In genomic region chr1:94716966-94717365, GRCh38 we compare ENCODE assay signal across 18 cellular contexts.
DNase-seq lines count a peak whose midpoint lies in the region; ATAC-seq lines count a peak whose summit lies in the region.
"Had no signal": no experiment of that assay in that cellular context is flagged by ENCODE, and none has a peak within 500 bp of the region (broad histone marks: within the 10 kb centered on the region; RNA-seq: fewer than 3 reads in every experiment).

No MANE protein-coding gene starts in this region.

- H3K4me3 ChIP-seq in SK-N-MC (no peak overlapping the region), mesenchymal stem cell (ENCODE audit: insufficient read depth in 1 of 2, low read depth in 1 of 2, low read length in 2 of 2) (no peak overlapping the region)
- H3K4me3 ChIP-seq: GM12878, HAP-1 had no signal

- H3K9ac ChIP-seq in SK-N-MC (ENCODE audit: insufficient read length) (no peak overlapping the region), mesenchymal stem cell (ENCODE audit: low read length) (no peak overlapping the region)
- H3K9ac ChIP-seq: SK-N-SH had no signal

- H3K36me3 ChIP-seq in SK-N-MC (ENCODE audit: insufficient read depth, low read length) (no peaks in the 10 kb centered on the region), mesenchymal stem cell (ENCODE audit: control insufficient read depth in 1 of 2, insufficient read depth in 2 of 2, low read depth in 1 of 2, low read length in 2 of 2) (no peaks in the 10 kb centered on the region)
- H3K36me3 ChIP-seq: HAP-1 had no signal

- no peak overlapping the region for H3K18ac ChIP-seq in mesenchymal stem cell (ENCODE audit: low read depth in 1 of 2, low read length in 2 of 2)

- H2AK5ac ChIP-seq in mesenchymal stem cell (ENCODE audit: low read length, severe bottlenecking): no peak overlapping the region

- H2BK5ac ChIP-seq in mesenchymal stem cell (ENCODE audit: low read depth, low read length, poor library complexity, severe bottlenecking): no peak overlapping the region

- no peak overlapping the region for H2BK12ac ChIP-seq in mesenchymal stem cell (ENCODE audit: low read length in 2 of 2)

- no peak overlapping the region for H3K4ac ChIP-seq in mesenchymal stem cell (ENCODE audit: low read depth in 1 of 2, low read length in 2 of 2)

- H3K4me1 ChIP-seq in mesenchymal stem cell (ENCODE audit: control insufficient read depth, insufficient read depth, low read depth, low read length): peaks cover 12% of the 10 kb centered on the region
- H3K4me1 ChIP-seq: HAP-1 had no signal

- DNase-seq in CD1c-positive myeloid dendritic cell (ENCODE audit: extremely low spot score): peak; percentile 19
- DNase-seq in Kasumi-1 (lab: John Stamatoyannopoulos, UW): peak; percentile 10 to 14
- DNase-seq in SK-N-MC (ENCODE audit: low read depth, low spot score): no peak
- DNase-seq in mesenchymal stem cell: peak; percentile 76
- no peak for DNase-seq in kidney tubule cell (ENCODE audit: low spot score)
- DNase-seq: C1 segment of cervical spinal cord, COR-L47, DMS53, NCI-H1105 treated with DMSO at 0.1 percent for 48 hours, NCI-H2029, NCI-H510A, NCI-H82, RPMI8226, SK-N-SH had no signal

- ATAC-seq in HG02642 (IDR thresholded peaks at IDR 0.05; ENCODE audit: poor library complexity, unreplicated experiment): no peak
- ATAC-seq in HG03432 (IDR thresholded peaks at IDR 0.05; ENCODE audit: unreplicated experiment): no peak
- ATAC-seq: GM12878 had no signal

- no peak overlapping the region for H4K8ac ChIP-seq in mesenchymal stem cell (ENCODE audit: low read length)

- H3K27me3 ChIP-seq in mesenchymal stem cell (ENCODE audit: control insufficient read depth in 1 of 2, insufficient read depth in 1 of 2, low read length in 2 of 2): no peaks in the 10 kb centered on the region

- H3K27ac ChIP-seq in SK-N-MC (peak overlapping the region; percentile 44), mesenchymal stem cell (ENCODE audit: low read length, poor library complexity, severe bottlenecking) (no peak overlapping the region)

- H3K4me2 ChIP-seq in mesenchymal stem cell (ENCODE audit: low read length, poor library complexity, severe bottlenecking): no peak overlapping the region
- H3K4me2 ChIP-seq: SK-N-SH had no signal

- H3K9me3 ChIP-seq in SK-N-MC (ENCODE audit: low read depth, low read length) (no peaks in the 10 kb centered on the region), mesenchymal stem cell (ENCODE audit: control insufficient read depth, low read length) (no peaks in the 10 kb centered on the region)
- H3K9me3 ChIP-seq: HAP-1, SK-N-SH had no signal

- H2BK120ac ChIP-seq in mesenchymal stem cell (ENCODE audit: low read depth, low read length): no peak overlapping the region

- H3K23ac ChIP-seq in mesenchymal stem cell (ENCODE audit: low read length in 2 of 2): no peak overlapping the region

- WGBS in mesenchymal stem cell: 75% methylated on average over 2 of the region's 2 CpGs

- H2BK15ac ChIP-seq in mesenchymal stem cell (ENCODE audit: low read depth, poor library complexity, severe bottlenecking): no peak overlapping the region

- no peak overlapping the region for H3K14ac ChIP-seq in mesenchymal stem cell (ENCODE audit: low read length in 2 of 2)

- H2AFZ ChIP-seq in mesenchymal stem cell (ENCODE audit: low read depth, low read length): no peak overlapping the region

- no peaks in the 10 kb centered on the region for H3K79me1 ChIP-seq in mesenchymal stem cell (replicated peaks; ENCODE audit: low read length, poor library complexity, severe bottlenecking)

- H4K91ac ChIP-seq in mesenchymal stem cell (ENCODE audit: low read length): no peak overlapping the region

Comparison
In these comparisons a context has a peak if more than half of its experiments do, and no peak if none do; other contexts are left out.
1. DNase-seq: peak in CD1c-positive myeloid dendritic cell (single experiment), Kasumi-1 (2 of 2) and mesenchymal stem cell (single experiment); none in SK-N-MC (single experiment) and kidney tubule cell (single experiment).